ENCODE assay signal across 8 cellular contexts in genomic region chr15:90957105-90957790, GRCh38. TPM values are rescaled to one million over a fixed set of nuclear protein-coding genes. Genes with fewer than 3 reads are reported as not detected.
DNase-seq lines count a peak whose midpoint lies in the region; ATAC-seq, FAIRE-seq and TF ChIP-seq lines count a peak whose summit lies in the region.

No MANE protein-coding gene starts in this region.

- H3K27ac ChIP-seq in HepG2 (ENCODE audit: extremely low read length, insufficient read depth, low read length) (no peak overlapping the region), thyroid gland (no peak overlapping the region)

- H3K4me2 ChIP-seq in HepG2 (ENCODE audit: low read depth, low read length), result no peak overlapping the region

- TF ChIP-seq CTCF in HepG2 (CRISPR knock-in tag; IDR thresholded peaks at IDR 0.05), result no peak
- no peak for TF ChIP-seq CTCF in thyroid gland (IDR thresholded peaks at IDR 0.05)

- TF ChIP-seq POLR2A in HepG2 (IDR thresholded peaks at IDR 0.05; ENCODE audit: insufficient read depth in 1 of 2, low read depth in 2 of 2, low read length in 2 of 2), result no peak
- no peak for TF ChIP-seq POLR2A in thyroid gland (IDR thresholded peaks at IDR 0.05)

- no peaks in the 10 kb centered on the region for H3K9me3 Mint-ChIP-seq in activated naive CD4-positive, alpha-beta T cell treated with anti-CD3 and anti-CD28 coated beads, Interleukin-2, amount 50 U/mL, for 24 hours

- TF ChIP-seq EP300 in HepG2 (IDR thresholded peaks at IDR 0.05; ENCODE audit: low read depth in 2 of 2, low read length in 2 of 2), result no peak
- TF ChIP-seq EP300 in HepG2 (CRISPR knock-in tag; IDR thresholded peaks at IDR 0.05; ENCODE audit: borderline replicate concordance), result no peak

- no peaks in the 10 kb centered on the region for H4K20me1 ChIP-seq in HepG2 (ENCODE audit: insufficient read depth, low read length)

- POLR2A ChIA-PET in HepG2 (lab: Yijun Ruan, JAX), result interaction anchor here (1.2 kb wide), 1 partner anchor 22 kb away, joined by 4 read pairs; the partner anchor contains the start of gene UNC45A

- no peaks in the 10 kb centered on the region for H3K27me3 ChIP-seq in HepG2 (ENCODE audit: control insufficient read depth in 1 of 2, insufficient read depth in 2 of 2, low read length in 2 of 2)
- no peaks in the 10 kb centered on the region for H3K27me3 ChIP-seq in thyroid gland

- H3K4me1 ChIP-seq in HepG2 (ENCODE audit: insufficient read depth, low read length), result peaks cover 11% of the 10 kb centered on the region
- H3K4me1 ChIP-seq in thyroid gland, result peaks cover 21 to 22% of the 10 kb centered on the region in 2 donors

- H3K4me3 Mint-ChIP-seq in activated naive CD4-positive, alpha-beta T cell treated with anti-CD3 and anti-CD28 coated beads, Interleukin-2, amount 50 U/mL, for 24 hours, result peak overlapping the region; percentile 63

- peaks cover 9% of the 10 kb centered on the region for H3K79me2 ChIP-seq in HepG2 (ENCODE audit: insufficient read depth, low read length)

- no peak for TF ChIP-seq RAD21 in HepG2 (CRISPR knock-in tag; IDR thresholded peaks at IDR 0.05)

- H3K27ac Mint-ChIP-seq in activated naive CD4-positive, alpha-beta T cell treated with anti-CD3 and anti-CD28 coated beads, Interleukin-2, amount 50 U/mL, for 24 hours, result no peak overlapping the region

- H3K9ac ChIP-seq in HepG2 (ENCODE audit: insufficient read depth, low read depth, low read length), result no peak overlapping the region

- in situ Hi-C loops in HepG2 (cut with HindIII; ENCODE audit: extremely low pct_ligation_motif_present, low pct_unique_long_range_greater_than_20kb) (no loop called here), ACHN (cut with HindIII; ENCODE audit: low pct_ligation_motif_present, low pct_unique_long_range_greater_than_20kb, low sequenced_read_pairs) (no loop called here)

- peaks cover 5% of the 10 kb centered on the region for H3K36me3 Mint-ChIP-seq in activated naive CD4-positive, alpha-beta T cell treated with anti-CD3 and anti-CD28 coated beads, Interleukin-2, amount 50 U/mL, for 24 hours

- no peak for DNase-seq in activated naive CD4-positive, alpha-beta T cell treated with Interleukin-2 at 50 U/mL for 16 hours
- DNase-seq in cerebellar cortex (ENCODE audit: low spot score) (peak; percentile 47), HepG2 (ENCODE audit: low spot score) (no peak), thyroid gland (peak; percentile 31 to 35), NK-92 (lab: John Stamatoyannopoulos, UW; ENCODE audit: unreplicated experiment) (no peak), ACHN (no peak)

- ATAC-seq in HepG2 (no peak), GM21737 (IDR thresholded peaks at IDR 0.05; ENCODE audit: unreplicated experiment) (no peak)

- no peak overlapping the region for H2AFZ ChIP-seq in HepG2 (ENCODE audit: low read length)

- no peaks in the 10 kb centered on the region for H3K27me3 Mint-ChIP-seq in activated naive CD4-positive, alpha-beta T cell treated with anti-CD3 and anti-CD28 coated beads, Interleukin-2, amount 50 U/mL, for 24 hours

- intact Hi-C loops in HepG2 (cut with micrococcal nuclease; ENCODE audit: unreplicated experiment), result loop anchor here (5.0 kb wide), 1 partner anchor 75 kb away; no protein-coding TSS in a partner anchor
- intact Hi-C loops in thyroid gland (cut with DNase I), result loop anchor here (5.0 kb wide), 2 partner anchors 95 to 315 kb away; no protein-coding TSS in a partner anchor

- no peaks in the 10 kb centered on the region for H3K9me3 ChIP-seq in HepG2 (ENCODE audit: low read length)
- no peaks in the 10 kb centered on the region for H3K9me3 ChIP-seq in thyroid gland

- CTCF ChIA-PET in HepG2 (lab: Yijun Ruan, JAX; ENCODE audit: low intra/inter-chr PET ratio, low total read pairs), result no interaction called here

- WGBS in HepG2 (ENCODE audit: low lambda C conversion rate), result 98% methylated on average over 42 of the region's 58 CpGs
- WGBS in thyroid gland, 2 donors, result 30 to 46% methylated on average over 7 to 11 of the region's 58 CpGs

- BruUV-seq in HepG2 (replicated peaks; lab: Mats Ljungman, UMichigan), result no TSS peak

- H3K4me3 ChIP-seq in HepG2 (replicated peaks in 1 of 3; ENCODE audit: insufficient read depth in 1 of 3, low read depth in 2 of 3, low read length in 3 of 3) (no peak overlapping the region), thyroid gland (replicated peaks in 1 of 3) (peak overlapping the region in 2 of 3 donors; percentile 25 to 68)

- H3K36me3 ChIP-seq in HepG2 (replicated peaks in 1 of 2; ENCODE audit: control insufficient read depth in 1 of 2, insufficient read depth in 2 of 2, low read length in 2 of 2) (peaks cover 20 to 43% of the 10 kb centered on the region in 2 experiments; a peak in 4 of 5 replicates), thyroid gland (peaks cover 3 to 14% of the 10 kb centered on the region in 2 donors)

- peaks cover 14% of the 10 kb centered on the region for H3K4me1 Mint-ChIP-seq in activated naive CD4-positive, alpha-beta T cell treated with anti-CD3 and anti-CD28 coated beads, Interleukin-2, amount 50 U/mL, for 24 hours

- no peak for FAIRE-seq in HepG2 (lab: Jason Lieb, UNC)

RNA-seq across cellular contexts. Expression of gene RCCD1, which starts 2.6 kb away (rescaled TPM):
- total RNA-seq in HepG2 (2016; rRNA removed; fragmentation: Illumina TruSeq; extraction: Trizol) (10.0 and 15.1 TPM in 2 replicates), thyroid gland (10 to 100 TPM in 2 of 4 donors, 1 to 10 TPM in 2; 7.6 to 15.2 (median 9.9) TPM)
- total RNA-seq in HepG2 (2016; cell fraction: cytosol; rRNA removed; fragmentation: Illumina TruSeq; extraction: Trizol; ENCODE audit: low read depth), result 6.0 TPM in 2 replicates
- total RNA-seq in HepG2 (2016; cell fraction: insoluble cytoplasmic fraction; rRNA removed; fragmentation: Illumina TruSeq; extraction: Trizol), result 9.7 and 17.0 TPM in 2 replicates
- 7.6 and 8.9 TPM in 2 replicates for total RNA-seq in HepG2 (2016; cell fraction: membrane; rRNA removed; fragmentation: Illumina TruSeq; extraction: Trizol)
- total RNA-seq in HepG2 (2016; cell fraction: nucleus; rRNA removed; fragmentation: Illumina TruSeq; extraction: Trizol), result 9.4 and 11.4 TPM in 2 replicates
- 12.9 and 14.1 TPM in 2 replicates for polyA plus RNA-seq in HepG2 (2011; rRNA removed)
- 6.2 and 8.5 TPM in 2 replicates for polyA plus RNA-seq in HepG2 (2011; cell fraction: cytosol; rRNA removed)
- polyA plus RNA-seq in HepG2 (2011; cell fraction: nucleus; rRNA removed), result 61.8 and 71.8 TPM in 2 replicates
- 14.2 and 14.4 TPM in 2 replicates for polyA plus RNA-seq in HepG2 (2012)
- 2.2 and 3.1 TPM in 2 replicates for polyA plus RNA-seq in HepG2 (2016; cell fraction: cytosol; fragmentation: Illumina TruSeq; extraction: Trizol; ENCODE audit: low read depth)
- 11.9 and 21.8 TPM in 2 replicates for polyA plus RNA-seq in HepG2 (2016; cell fraction: insoluble cytoplasmic fraction; fragmentation: Illumina TruSeq; extraction: Trizol; ENCODE audit: low read depth)
- 5.0 and 5.7 TPM in 2 replicates for polyA plus RNA-seq in HepG2 (2016; cell fraction: membrane; fragmentation: Illumina TruSeq; extraction: Trizol; ENCODE audit: low read depth)
- polyA plus RNA-seq in HepG2 (2016; cell fraction: nucleus; fragmentation: Illumina TruSeq; extraction: Trizol; ENCODE audit: insufficient read depth, low read depth), result 25.8 and 26.4 TPM in 2 replicates
- polyA minus RNA-seq in HepG2 (2011; rRNA and poly(A)+ RNA removed; ENCODE audit: low replicate concordance), result 5.9 and 24.5 TPM in 2 replicates
- 3.3 and 3.4 TPM in 2 replicates for polyA minus RNA-seq in HepG2 (2011; cell fraction: cytosol; rRNA and poly(A)+ RNA removed)
- polyA minus RNA-seq in HepG2 (2011; cell fraction: nucleus; rRNA and poly(A)+ RNA removed), result 11.7 and 13.4 TPM in 2 replicates

RNA-seq across cellular contexts. Expression of gene UNC45A, which starts 22.2 kb away (rescaled TPM):
- total RNA-seq in HepG2 (2016; rRNA removed; fragmentation: Illumina TruSeq; extraction: Trizol), result 39.2 and 39.7 TPM in 2 replicates
- total RNA-seq in HepG2 (2016; cell fraction: cytosol; rRNA removed; fragmentation: Illumina TruSeq; extraction: Trizol; ENCODE audit: low read depth), result 7.4 and 8.3 TPM in 2 replicates
- 37.2 and 42.0 TPM in 2 replicates for total RNA-seq in HepG2 (2016; cell fraction: insoluble cytoplasmic fraction; rRNA removed; fragmentation: Illumina TruSeq; extraction: Trizol)
- 10.7 and 11.5 TPM in 2 replicates for total RNA-seq in HepG2 (2016; cell fraction: membrane; rRNA removed; fragmentation: Illumina TruSeq; extraction: Trizol)
- 29.9 and 30.4 TPM in 2 replicates for total RNA-seq in HepG2 (2016; cell fraction: nucleus; rRNA removed; fragmentation: Illumina TruSeq; extraction: Trizol)
- 33.8 and 39.6 TPM in 2 replicates for polyA plus RNA-seq in HepG2 (2011; rRNA removed)
- polyA plus RNA-seq in HepG2 (2011; cell fraction: cytosol; rRNA removed), result 28.5 and 36.4 TPM in 2 replicates
- 128 and 143 TPM in 2 replicates for polyA plus RNA-seq in HepG2 (2011; cell fraction: nucleus; rRNA removed)
- 23.6 and 29.6 TPM in 2 replicates for polyA plus RNA-seq in HepG2 (2012)
- polyA plus RNA-seq in HepG2 (2016; cell fraction: cytosol; fragmentation: Illumina TruSeq; extraction: Trizol; ENCODE audit: low read depth), result 3.2 and 3.8 TPM in 2 replicates
- 31.6 and 37.2 TPM in 2 replicates for polyA plus RNA-seq in HepG2 (2016; cell fraction: insoluble cytoplasmic fraction; fragmentation: Illumina TruSeq; extraction: Trizol; ENCODE audit: low read depth)
- 6.4 and 8.0 TPM in 2 replicates for polyA plus RNA-seq in HepG2 (2016; cell fraction: membrane; fragmentation: Illumina TruSeq; extraction: Trizol; ENCODE audit: low read depth)
- 52.0 and 53.3 TPM in 2 replicates for polyA plus RNA-seq in HepG2 (2016; cell fraction: nucleus; fragmentation: Illumina TruSeq; extraction: Trizol; ENCODE audit: insufficient read depth, low read depth)
- 77.7 and 119 TPM in 2 replicates for polyA minus RNA-seq in HepG2 (2011; rRNA and poly(A)+ RNA removed; ENCODE audit: low replicate concordance)
- 23.5 and 25.8 TPM in 2 replicates for polyA minus RNA-seq in HepG2 (2011; cell fraction: cytosol; rRNA and poly(A)+ RNA removed)
- polyA minus RNA-seq in HepG2 (2011; cell fraction: nucleus; rRNA and poly(A)+ RNA removed), result 37.1 and 48.0 TPM in 2 replicates
- 10 to 100 TPM; 26.3 to 59.3 (median 43.9) TPM for total RNA-seq in thyroid gland

RNA-seq across cellular contexts. Expression of gene HDDC3, which starts 24.9 kb away (rescaled TPM):
- total RNA-seq in HepG2 (2016; rRNA removed; fragmentation: Illumina TruSeq; extraction: Trizol) (28.3 and 30.0 TPM in 2 replicates), thyroid gland (10 to 100 TPM; 13.3 to 25.7 (median 18.0) TPM)
- 9.5 and 9.9 TPM in 2 replicates for total RNA-seq in HepG2 (2016; cell fraction: cytosol; rRNA removed; fragmentation: Illumina TruSeq; extraction: Trizol; ENCODE audit: low read depth)
- 29.5 and 31.1 TPM in 2 replicates for total RNA-seq in HepG2 (2016; cell fraction: insoluble cytoplasmic fraction; rRNA removed; fragmentation: Illumina TruSeq; extraction: Trizol)
- 19.0 and 21.4 TPM in 2 replicates for total RNA-seq in HepG2 (2016; cell fraction: membrane; rRNA removed; fragmentation: Illumina TruSeq; extraction: Trizol)
- total RNA-seq in HepG2 (2016; cell fraction: nucleus; rRNA removed; fragmentation: Illumina TruSeq; extraction: Trizol), result 14.9 and 16.3 TPM in 2 replicates
- polyA plus RNA-seq in HepG2 (2011; rRNA removed), result 18.7 and 21.7 TPM in 2 replicates
- 21.7 and 23.0 TPM in 2 replicates for polyA plus RNA-seq in HepG2 (2011; cell fraction: cytosol; rRNA removed)
- 18.2 and 23.4 TPM in 2 replicates for polyA plus RNA-seq in HepG2 (2011; cell fraction: nucleus; rRNA removed)
- 12.4 and 14.3 TPM in 2 replicates for polyA plus RNA-seq in HepG2 (2012)
- polyA plus RNA-seq in HepG2 (2016; cell fraction: cytosol; fragmentation: Illumina TruSeq; extraction: Trizol; ENCODE audit: low read depth), result 15.3 and 16.8 TPM in 2 replicates
- 32.6 and 35.8 TPM in 2 replicates for polyA plus RNA-seq in HepG2 (2016; cell fraction: insoluble cytoplasmic fraction; fragmentation: Illumina TruSeq; extraction: Trizol; ENCODE audit: low read depth)
- polyA plus RNA-seq in HepG2 (2016; cell fraction: membrane; fragmentation: Illumina TruSeq; extraction: Trizol; ENCODE audit: low read depth), result 20.1 and 22.5 TPM in 2 replicates
- 23.2 and 27.0 TPM in 2 replicates for polyA plus RNA-seq in HepG2 (2016; cell fraction: nucleus; fragmentation: Illumina TruSeq; extraction: Trizol; ENCODE audit: insufficient read depth, low read depth)
- polyA minus RNA-seq in HepG2 (2011; rRNA and poly(A)+ RNA removed; ENCODE audit: low replicate concordance), result 12.2 and 28.5 TPM in 2 replicates
- 8.2 and 8.6 TPM in 2 replicates for polyA minus RNA-seq in HepG2 (2011; cell fraction: cytosol; rRNA and poly(A)+ RNA removed)
- 13.3 and 14.7 TPM in 2 replicates for polyA minus RNA-seq in HepG2 (2011; cell fraction: nucleus; rRNA and poly(A)+ RNA removed)

RNA-seq across cellular contexts. Expression of gene PRC1, which starts 37.1 kb away (rescaled TPM):
- 162 and 214 TPM in 2 replicates for total RNA-seq in HepG2 (2016; rRNA removed; fragmentation: Illumina TruSeq; extraction: Trizol)
- total RNA-seq in HepG2 (2016; cell fraction: cytosol; rRNA removed; fragmentation: Illumina TruSeq; extraction: Trizol; ENCODE audit: low read depth), result 34.9 and 40.5 TPM in 2 replicates
- total RNA-seq in HepG2 (2016; cell fraction: insoluble cytoplasmic fraction; rRNA removed; fragmentation: Illumina TruSeq; extraction: Trizol), result 154 and 213 TPM in 2 replicates
- 43.7 and 44.0 TPM in 2 replicates for total RNA-seq in HepG2 (2016; cell fraction: membrane; rRNA removed; fragmentation: Illumina TruSeq; extraction: Trizol)
- total RNA-seq in HepG2 (2016; cell fraction: nucleus; rRNA removed; fragmentation: Illumina TruSeq; extraction: Trizol), result 138 and 141 TPM in 2 replicates
- 85.1 and 137 TPM in 2 replicates for polyA plus RNA-seq in HepG2 (2011; rRNA removed)
- 79.0 and 105 TPM in 2 replicates for polyA plus RNA-seq in HepG2 (2011; cell fraction: cytosol; rRNA removed)
- 141 and 237 TPM in 2 replicates for polyA plus RNA-seq in HepG2 (2011; cell fraction: nucleus; rRNA removed)
- 46.3 and 69.1 TPM in 2 replicates for polyA plus RNA-seq in HepG2 (2012)
- polyA plus RNA-seq in HepG2 (2016; cell fraction: cytosol; fragmentation: Illumina TruSeq; extraction: Trizol; ENCODE audit: low read depth), result 7.9 and 8.3 TPM in 2 replicates
- 161 and 179 TPM in 2 replicates for polyA plus RNA-seq in HepG2 (2016; cell fraction: insoluble cytoplasmic fraction; fragmentation: Illumina TruSeq; extraction: Trizol; ENCODE audit: low read depth)
- 21.4 and 24.5 TPM in 2 replicates for polyA plus RNA-seq in HepG2 (2016; cell fraction: membrane; fragmentation: Illumina TruSeq; extraction: Trizol; ENCODE audit: low read depth)
- 138 and 146 TPM in 2 replicates for polyA plus RNA-seq in HepG2 (2016; cell fraction: nucleus; fragmentation: Illumina TruSeq; extraction: Trizol; ENCODE audit: insufficient read depth, low read depth)
- 266 and 946 TPM in 2 replicates for polyA minus RNA-seq in HepG2 (2011; rRNA and poly(A)+ RNA removed; ENCODE audit: low replicate concordance)
- 56.3 and 76.3 TPM in 2 replicates for polyA minus RNA-seq in HepG2 (2011; cell fraction: cytosol; rRNA and poly(A)+ RNA removed)
- 88.1 and 114 TPM in 2 replicates for polyA minus RNA-seq in HepG2 (2011; cell fraction: nucleus; rRNA and poly(A)+ RNA removed)
- 10 to 100 TPM in 1 of 4 donors, 1 to 10 TPM in 3; 3.6 to 12.9 (median 7.2) TPM for total RNA-seq in thyroid gland

RNA-seq across cellular contexts. Expression of gene MAN2A2, which starts 54.1 kb away (rescaled TPM):
- 6.7 and 17.5 TPM in 2 replicates for total RNA-seq in HepG2 (2016; rRNA removed; fragmentation: Illumina TruSeq; extraction: Trizol)
- 8.9 and 9.3 TPM in 2 replicates for total RNA-seq in HepG2 (2016; cell fraction: cytosol; rRNA removed; fragmentation: Illumina TruSeq; extraction: Trizol; ENCODE audit: low read depth)
- 5.6 and 21.4 TPM in 2 replicates for total RNA-seq in HepG2 (2016; cell fraction: insoluble cytoplasmic fraction; rRNA removed; fragmentation: Illumina TruSeq; extraction: Trizol)
- total RNA-seq in HepG2 (2016; cell fraction: membrane; rRNA removed; fragmentation: Illumina TruSeq; extraction: Trizol), result 9.6 and 10.0 TPM in 2 replicates
- 31.3 and 36.5 TPM in 2 replicates for total RNA-seq in HepG2 (2016; cell fraction: nucleus; rRNA removed; fragmentation: Illumina TruSeq; extraction: Trizol)
- polyA plus RNA-seq in HepG2 (2011; rRNA removed), result 43.8 and 51.5 TPM in 2 replicates
- polyA plus RNA-seq in HepG2 (2011; cell fraction: cytosol; rRNA removed), result 18.4 and 29.4 TPM in 2 replicates
- polyA plus RNA-seq in HepG2 (2011; cell fraction: nucleus; rRNA removed), result 296 and 398 TPM in 2 replicates
- 13.2 and 18.7 TPM in 2 replicates for polyA plus RNA-seq in HepG2 (2012)
- 1.5 and 2.3 TPM in 2 replicates for polyA plus RNA-seq in HepG2 (2016; cell fraction: cytosol; fragmentation: Illumina TruSeq; extraction: Trizol; ENCODE audit: low read depth)
- polyA plus RNA-seq in HepG2 (2016; cell fraction: insoluble cytoplasmic fraction; fragmentation: Illumina TruSeq; extraction: Trizol; ENCODE audit: low read depth), result 7.9 and 9.3 TPM in 2 replicates
- polyA plus RNA-seq in HepG2 (2016; cell fraction: membrane; fragmentation: Illumina TruSeq; extraction: Trizol; ENCODE audit: low read depth), result 5.8 and 8.8 TPM in 2 replicates
- polyA plus RNA-seq in HepG2 (2016; cell fraction: nucleus; fragmentation: Illumina TruSeq; extraction: Trizol; ENCODE audit: insufficient read depth, low read depth), result 117 and 126 TPM in 2 replicates
- polyA minus RNA-seq in HepG2 (2011; rRNA and poly(A)+ RNA removed; ENCODE audit: low replicate concordance), result 46.3 and 58.9 TPM in 2 replicates
- 16.2 and 16.4 TPM in 2 replicates for polyA minus RNA-seq in HepG2 (2011; cell fraction: cytosol; rRNA and poly(A)+ RNA removed)
- polyA minus RNA-seq in HepG2 (2011; cell fraction: nucleus; rRNA and poly(A)+ RNA removed), result 38.2 and 38.5 TPM in 2 replicates
- 100 to 1,000 TPM in 1 of 4 donors, 10 to 100 TPM in 3; 30.1 to 129 (median 58.9) TPM for total RNA-seq in thyroid gland

Comparison
In these comparisons a context has a peak if more than half of its experiments do, and no peak if none do; other contexts are left out.
1. DNase-seq: peak in cerebellar cortex (single experiment) and thyroid gland (2 of 2); none in activated naive CD4-positive, alpha-beta T cell treated with Interleukin-2 at 50 U/mL for 16 hours (single experiment), HepG2 (single experiment), NK-92 (single experiment) and ACHN (single experiment).
2. H3K4me3 ChIP-seq: peak in thyroid gland (2 of 3); none in HepG2 (0 of 3).